18 cellular contexts compared by ENCODE assay signal in the genomic region with DNA sequence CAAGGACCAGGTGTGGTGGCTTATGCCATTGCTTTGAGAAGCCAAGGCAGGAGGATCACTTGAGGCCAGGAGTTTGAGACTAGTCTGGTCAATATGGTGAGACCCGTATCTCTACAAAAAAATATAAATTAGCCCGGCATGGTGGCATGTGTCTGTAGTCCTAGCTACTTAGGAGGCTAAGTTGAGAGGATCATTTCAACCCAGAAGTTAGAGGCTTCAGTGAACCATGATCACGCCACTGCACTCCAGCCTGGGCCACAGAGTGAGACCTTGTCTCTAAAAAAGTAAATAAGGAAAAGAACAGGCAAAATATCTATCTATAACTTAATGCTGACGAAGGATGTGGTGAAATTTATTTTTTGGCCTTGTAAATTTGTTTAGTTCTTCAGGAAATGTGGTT.
"Had no signal": no experiment of that assay in that cellular context is flagged by ENCODE, and none has a peak within 500 bp of the region (broad histone marks: within the 10 kb centered on the region; RNA-seq: fewer than 3 reads in every experiment).

No MANE protein-coding gene starts in this region.

- H3K4me3 ChIP-seq: thoracic aorta had no signal

- H3K27me3 Mint-ChIP-seq: activated T-helper 17 cell treated with anti-CD3 and anti-CD28 coated beads, Interleukin-2, amount 50 U/mL, for 72 hours; dendritic cell treated with granulocyte-macrophage colony-stimulating factor and Interleukin-4, amounts not matched to agents 40 ng/mL and 50 ng/mL, for 4 days; effector memory CD8-positive, alpha-beta T cell; progenitor cell of endocrine pancreas had no signal

- H3K9me3 ChIP-seq: thoracic aorta had no signal

- H3K27ac ChIP-seq: thoracic aorta, WERI-Rb-1 had no signal

- H3K27ac Mint-ChIP-seq: activated T-helper 17 cell treated with anti-CD3 and anti-CD28 coated beads, Interleukin-2, amount 50 U/mL, for 72 hours; nephron progenitor cell; progenitor cell of endocrine pancreas; stimulated activated effector memory CD8-positive, alpha-beta T cell treated with anti-CD3 and anti-CD28 coated beads, Interleukin-12 subunit alpha, Interleukin-12 subunit beta, amount 100 ng/mL, for 72 hours had no signal

- H3K4me1 Mint-ChIP-seq: activated T-helper 17 cell treated with anti-CD3 and anti-CD28 coated beads, Interleukin-2, amount 50 U/mL, for 72 hours; nephron progenitor cell; stimulated activated effector memory CD8-positive, alpha-beta T cell treated with anti-CD3 and anti-CD28 coated beads, Interleukin-12 subunit alpha, Interleukin-12 subunit beta, amount 100 ng/mL, for 72 hours had no signal

- ATAC-seq: activated T-helper 17 cell treated with anti-CD3 and anti-CD28 coated beads, Interleukin-2, amount 50 U/mL, for 72 hours; effector memory CD8-positive, alpha-beta T cell; stimulated activated effector memory CD8-positive, alpha-beta T cell treated with anti-CD3 and anti-CD28 coated beads, Interleukin-12 subunit alpha, Interleukin-12 subunit beta, amount 100 ng/mL, for 72 hours had no signal

- DNase-seq: activated CD4-positive, alpha-beta T cell treated with anti-CD3 and anti-CD28 coated beads for 1 hour; activated naive CD4-positive, alpha-beta T cell treated with Interleukin-2 at 50 U/mL for 16 hours; activated T-cell treated with anti-CD3 and anti-CD28 coated beads for 4 hours; effector memory CD8-positive, alpha-beta T cell; foreskin melanocyte; head of caudate nucleus; kidney; mammary epithelial cell; nephron progenitor cell; stimulated activated CD4-positive, alpha-beta T cell treated with anti-CD3 and anti-CD28 coated beads, Interleukin-15, amount 100 ng/mL, for 24 hours; stimulated activated CD4-positive, alpha-beta T cell treated with anti-CD3 and anti-CD28 coated beads, Interleukin-2, amount 100 ng/mL, for 48 hours; SW 1271; WERI-Rb-1 had no signal

- H3K9me3 Mint-ChIP-seq: activated T-helper 17 cell treated with anti-CD3 and anti-CD28 coated beads, Interleukin-2, amount 50 U/mL, for 72 hours; dendritic cell treated with granulocyte-macrophage colony-stimulating factor and Interleukin-4, amounts not matched to agents 40 ng/mL and 50 ng/mL, for 4 days; effector memory CD8-positive, alpha-beta T cell; nephron progenitor cell; stimulated activated effector memory CD8-positive, alpha-beta T cell treated with anti-CD3 and anti-CD28 coated beads, Interleukin-12 subunit alpha, Interleukin-12 subunit beta, amount 100 ng/mL, for 72 hours had no signal

- H3K4me3 Mint-ChIP-seq: activated T-helper 17 cell treated with anti-CD3 and anti-CD28 coated beads, Interleukin-2, amount 50 U/mL, for 72 hours; dendritic cell treated with granulocyte-macrophage colony-stimulating factor and Interleukin-4, amounts not matched to agents 40 ng/mL and 50 ng/mL, for 4 days; effector memory CD8-positive, alpha-beta T cell; nephron progenitor cell; stimulated activated effector memory CD8-positive, alpha-beta T cell treated with anti-CD3 and anti-CD28 coated beads, Interleukin-12 subunit alpha, Interleukin-12 subunit beta, amount 100 ng/mL, for 72 hours had no signal
